In the genomic region with DNA sequence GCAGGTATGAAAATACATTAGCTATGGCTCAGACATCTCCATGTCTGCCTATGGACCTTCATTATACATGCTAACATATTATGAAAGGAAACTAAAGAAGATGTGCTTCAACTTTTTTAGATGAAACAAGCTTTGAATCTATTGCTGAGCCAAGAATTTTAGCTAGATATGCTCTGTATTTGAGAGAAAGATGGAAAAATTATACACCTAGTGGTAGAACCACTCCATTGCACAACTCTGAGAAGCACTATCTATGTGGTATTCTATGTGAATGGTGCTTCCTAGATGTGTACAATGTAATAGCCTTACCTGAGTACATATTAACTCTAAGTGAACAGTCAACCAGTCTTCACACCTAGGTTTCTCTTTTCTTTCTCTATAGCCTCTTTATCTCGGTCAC, we compare ENCODE assay signal across 15 cellular contexts. TPM values are rescaled to one million over a fixed set of nuclear protein-coding genes. Genes with fewer than 3 reads are reported as not detected.
DNase-seq lines count a peak whose midpoint lies in the region; ATAC-seq and TF ChIP-seq lines count a peak whose summit lies in the region.
"Had no signal": no experiment of that assay in that cellular context is flagged by ENCODE, and none has a peak within 500 bp of the region (broad histone marks: within the 10 kb centered on the region; RNA-seq: fewer than 3 reads in every experiment).

No MANE protein-coding gene starts in this region.

- DNase-seq in CD14-positive monocyte (ENCODE audit: low spot score) = no peak
- no peak for DNase-seq in endodermal cell
- DNase-seq in iPS-NIHi7 (ENCODE audit: extremely low spot score) = no peak
- no peak for DNase-seq in sigmoid colon
- DNase-seq in activated naive CD4-positive, alpha-beta T cell treated with anti-CD3 and anti-CD28 coated beads for 36 hours = no peak
- DNase-seq: GDM1, hippocampal formation, KBM-7 had no signal

- H3K4me1 ChIP-seq in endodermal cell (ENCODE audit: control insufficient read depth, insufficient read depth, low read length) (no peaks in the 10 kb centered on the region), sigmoid colon (no peaks in the 10 kb centered on the region)
- H3K4me1 ChIP-seq: prostate gland had no signal

- no peak overlapping the region for H3K27ac Mint-ChIP-seq in CD14-positive monocyte
- no peak overlapping the region for H3K27ac Mint-ChIP-seq in endodermal cell
- no peak overlapping the region for H3K27ac Mint-ChIP-seq in activated naive CD4-positive, alpha-beta T cell treated with anti-CD3 and anti-CD28 coated beads for 36 hours

- WGBS in endodermal cell (ENCODE audit: insufficient coverage in 1 of 2, insufficient read length in 1 of 2), 2 experiments = 57% methylated on average over 1 of the region's 1 CpG; no CpG with 5 or more reads in 1 of the 2 experiments
- WGBS in sigmoid colon, 2 donors = 78 to 89% methylated on average over 1 of the region's 1 CpG

- H3K27me3 ChIP-seq in endodermal cell (ENCODE audit: control insufficient read depth, insufficient read depth, low read length, poor library complexity, severe bottlenecking) = no peaks in the 10 kb centered on the region
- no peaks in the 10 kb centered on the region for H3K27me3 ChIP-seq in sigmoid colon

- H3K4me3 Mint-ChIP-seq in CD14-positive monocyte (no peak overlapping the region), endodermal cell (no peak overlapping the region)
- H3K4me3 Mint-ChIP-seq in activated naive CD4-positive, alpha-beta T cell treated with anti-CD3 and anti-CD28 coated beads for 36 hours = no peak overlapping the region

- no peak overlapping the region for H3K9ac ChIP-seq in endodermal cell (ENCODE audit: extremely low read depth, low read length, poor library complexity, severe bottlenecking)

- H3K27me3 Mint-ChIP-seq in CD14-positive monocyte (ENCODE audit: low read depth in 3 of 3) (no peaks in the 10 kb centered on the region), endodermal cell (ENCODE audit: insufficient read depth) (peaks cover 48% of the 10 kb centered on the region)
- H3K27me3 Mint-ChIP-seq in activated naive CD4-positive, alpha-beta T cell treated with anti-CD3 and anti-CD28 coated beads for 36 hours (ENCODE audit: low read depth) = peaks cover under 1% of the 10 kb centered on the region

- TF ChIP-seq POLR2A in sigmoid colon (IDR thresholded peaks at IDR 0.05) = no peak

- H3K36me3 Mint-ChIP-seq in CD14-positive monocyte (no peaks in the 10 kb centered on the region), endodermal cell (ENCODE audit: low read depth) (no peaks in the 10 kb centered on the region)
- no peaks in the 10 kb centered on the region for H3K36me3 Mint-ChIP-seq in activated naive CD4-positive, alpha-beta T cell treated with anti-CD3 and anti-CD28 coated beads for 36 hours (ENCODE audit: low read depth)

- no peaks in the 10 kb centered on the region for H3K36me3 ChIP-seq in endodermal cell (ENCODE audit: control insufficient read depth, insufficient read depth, low read length)
- no peaks in the 10 kb centered on the region for H3K36me3 ChIP-seq in sigmoid colon
- H3K36me3 ChIP-seq: prostate gland had no signal

- CTCF ChIA-PET in activated naive CD4-positive, alpha-beta T cell treated with anti-CD3 and anti-CD28 coated beads for 36 hours (lab: Charles Lee) = interaction anchor here (0.6 to 1.8 kb wide), 4 partner anchors 29 to 1671 kb away, joined by 3 to 4 read pairs (median 3); no protein-coding TSS in a partner anchor

- H3K4me3 ChIP-seq in endodermal cell (ENCODE audit: low read length) = no peak overlapping the region
- H3K4me3 ChIP-seq in sigmoid colon = no peak overlapping the region
- H3K4me3 ChIP-seq: lung, prostate gland had no signal

- intact Hi-C loops in CD14-positive monocyte (cut with micrococcal nuclease) = no loop called here
- intact Hi-C loops in sigmoid colon (cut with DNase I) = no loop called here
- intact Hi-C loops in activated naive CD4-positive, alpha-beta T cell treated with anti-CD3 and anti-CD28 coated beads for 36 hours (cut with micrococcal nuclease) = no loop called here

- peaks cover 32% of the 10 kb centered on the region for H3K9me3 ChIP-seq in endodermal cell (ENCODE audit: control insufficient read depth, low read length)
- no peaks in the 10 kb centered on the region for H3K9me3 ChIP-seq in sigmoid colon
- H3K9me3 ChIP-seq: prostate gland had no signal

- peak; percentile 62 for ATAC-seq in GM19035 (IDR thresholded peaks at IDR 0.05; ENCODE audit: unreplicated experiment)
- peak; percentile 92 for ATAC-seq in HG03342 (IDR thresholded peaks at IDR 0.05; ENCODE audit: unreplicated experiment)
- ATAC-seq in HG02970 (IDR thresholded peaks at IDR 0.05; ENCODE audit: low FRiP score, unreplicated experiment) = no peak

- H3K9me3 Mint-ChIP-seq in CD14-positive monocyte (peaks cover 0 to 8% (median 2%) of the 10 kb centered on the region in 7 donors), endodermal cell (peaks cover 23% of the 10 kb centered on the region)
- H3K9me3 Mint-ChIP-seq in activated naive CD4-positive, alpha-beta T cell treated with anti-CD3 and anti-CD28 coated beads for 36 hours = peaks cover 2% of the 10 kb centered on the region

- no peak overlapping the region for H3K27ac ChIP-seq in endodermal cell (ENCODE audit: low read depth, low read length)
- H3K27ac ChIP-seq in sigmoid colon = no peak overlapping the region
- H3K27ac ChIP-seq: prostate gland, VCaP had no signal

- H3K4me1 Mint-ChIP-seq in CD14-positive monocyte (no peaks in the 10 kb centered on the region), endodermal cell (peaks cover 20% of the 10 kb centered on the region)
- no peaks in the 10 kb centered on the region for H3K4me1 Mint-ChIP-seq in activated naive CD4-positive, alpha-beta T cell treated with anti-CD3 and anti-CD28 coated beads for 36 hours (ENCODE audit: low read depth)

- peak; percentile 9 for TF ChIP-seq CTCF in CD14-positive monocyte (IDR thresholded peaks at IDR 0.05)
- TF ChIP-seq CTCF in endodermal cell (conservative IDR thresholded peaks at IDR 0.05) = peak; percentile 63
- no peak for TF ChIP-seq CTCF in sigmoid colon (IDR thresholded peaks at IDR 0.05)

- TF ChIP-seq EP300 in sigmoid colon (IDR thresholded peaks at IDR 0.05) = no peak

RNA-seq across cellular contexts. Expression of a gene that starts 17.3 kb away (rescaled TPM):
- polyA plus RNA-seq in CD14-positive monocyte (not detected), sigmoid colon (under 1 TPM in 1 of 3 donors, not detected in 2; 0.09 TPM)
- total RNA-seq in endodermal cell (not detected), sigmoid colon (not detected)
- polyA plus RNA-seq in endodermal cell (2013, experiment 1 of 2) = 1.9 TPM
- polyA plus RNA-seq in endodermal cell (2013, experiment 2 of 2) = 0.99 TPM
- not detected for total RNA-seq in activated naive CD4-positive, alpha-beta T cell treated with anti-CD3 and anti-CD28 coated beads for 36 hours
- total RNA-seq: prostate gland, temporal lobe had no signal

RNA-seq across cellular contexts. Expression of a gene that starts 32.5 kb away (rescaled TPM):
- not detected for polyA plus RNA-seq in CD14-positive monocyte
- total RNA-seq in endodermal cell = not detected
- not detected for polyA plus RNA-seq in endodermal cell (2013, experiment 1 of 2)
- not detected for polyA plus RNA-seq in endodermal cell (2013, experiment 2 of 2)
- total RNA-seq in sigmoid colon = not detected
- not detected for polyA plus RNA-seq in sigmoid colon
- total RNA-seq in activated naive CD4-positive, alpha-beta T cell treated with anti-CD3 and anti-CD28 coated beads for 36 hours = not detected
- total RNA-seq: lung, temporal lobe had no signal
- polyA plus RNA-seq: lung had no signal

Comparison
In these comparisons a context has a peak if more than half of its experiments do, and no peak if none do; other contexts are left out.
1. CTCF ChIP-seq: peak in CD14-positive monocyte (single experiment) and endodermal cell (single experiment); none in sigmoid colon (0 of 4).